13 cellular contexts compared by ENCODE assay signal in the genomic region with DNA sequence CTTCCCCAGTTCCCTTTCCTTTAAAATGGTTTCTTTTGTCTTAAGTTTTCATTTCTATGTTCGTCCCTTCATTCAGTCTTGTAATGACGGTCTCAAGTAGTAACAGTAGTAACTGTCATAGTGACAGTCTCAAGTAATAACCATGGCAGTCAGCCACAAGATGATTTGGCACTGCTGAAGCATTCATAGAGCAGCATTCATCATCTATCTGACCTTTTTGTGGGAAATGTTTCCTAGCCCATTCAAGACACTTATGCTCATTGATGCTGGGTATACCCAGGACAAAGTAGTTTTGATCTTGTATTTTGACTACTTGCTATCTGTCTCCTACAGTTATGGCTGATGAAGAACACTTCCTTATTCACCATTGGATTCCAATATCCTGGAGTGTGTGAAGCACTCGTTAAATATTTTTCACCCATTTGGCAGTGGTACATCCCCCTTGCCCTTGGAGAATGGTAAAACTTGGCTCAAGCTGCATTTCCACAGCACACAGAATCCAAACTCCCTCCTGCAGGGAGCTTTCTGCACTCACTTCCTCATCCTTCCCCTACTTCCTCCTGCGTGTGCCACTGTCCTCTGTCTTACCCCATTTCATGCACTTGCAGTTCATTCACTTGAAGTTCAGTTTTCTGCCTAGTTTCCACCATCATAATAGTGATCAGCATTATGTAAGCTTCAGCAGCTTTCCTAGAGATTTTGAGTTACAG. TPM values are rescaled to one million over a fixed set of nuclear protein-coding genes. Genes with fewer than 3 reads are reported as not detected.
A peak's percentile ranks its signal among the peaks of the same experiment; 100 is the strongest.
DNase-seq lines count a peak whose midpoint lies in the region; ATAC-seq, FAIRE-seq and TF ChIP-seq lines count a peak whose summit lies in the region.
"Had no signal": no experiment of that assay in that cellular context is flagged by ENCODE, and none has a peak within 500 bp of the region (broad histone marks: within the 10 kb centered on the region; RNA-seq: fewer than 3 reads in every experiment).

No MANE protein-coding gene starts in this region.

- H3K27ac ChIP-seq in kidney (ENCODE audit: low read depth in 2 of 2, low read length in 2 of 2) (peak overlapping the region; percentile 34 to 75), subcutaneous abdominal adipose tissue (ENCODE audit: low read depth, low read length) (peak overlapping the region; percentile 84)

- CTCF ChIA-PET in activated CD4-positive, alpha-beta T cell treated with anti-CD3 and anti-CD28 coated beads, Interleukin-2, amount 10 ng/mL, durations not matched to agents 7 days and 5 days (lab: Charles Lee), result interaction anchor here (0.9 to 1.7 kb wide), 2 partner anchors 15 to 137 kb away, joined by 3 to 4 read pairs; no protein-coding TSS in a partner anchor
- CTCF ChIA-PET in activated CD4-positive, alpha-beta memory T cell treated with anti-CD3 and anti-CD28 coated beads, Interleukin-2, amount 10 ng/mL, durations not matched to agents 7 days and 5 days (lab: Charles Lee), result interaction anchor here (1.1 kb wide), 1 partner anchor 137 kb away, joined by 5 read pairs; no protein-coding TSS in a partner anchor

- H3K9ac ChIP-seq in kidney (ENCODE audit: low read length in 2 of 2) (no peak overlapping the region), subcutaneous abdominal adipose tissue (ENCODE audit: low read length in 5 of 5) (peak overlapping the region in 1 of 5 donors; percentile 6)

- ATAC-seq in HG02610 (IDR thresholded peaks at IDR 0.05; ENCODE audit: unreplicated experiment) (no peak), HG03457 (IDR thresholded peaks at IDR 0.05; ENCODE audit: unreplicated experiment) (no peak)

- TF ChIP-seq CTCF in kidney (IDR thresholded peaks at IDR 0.05; ENCODE audit: borderline replicate concordance, extremely low read depth, insufficient read depth) (no peak), progenitor cell of endocrine pancreas (IDR thresholded peaks at IDR 0.05; ENCODE audit: unreplicated experiment) (no peak)

- FAIRE-seq in kidney (lab: Jason Lieb, UNC), result no peak

- DNase-seq in activated CD4-positive, alpha-beta T cell treated with anti-CD3 and anti-CD28 coated beads, Interleukin-2, amount 10 ng/mL, durations not matched to agents 7 days and 5 days, result no peak
- no peak for DNase-seq in activated CD4-positive, alpha-beta T cell treated with anti-CD3 and anti-CD28 coated beads, Interleukin-2, amount 50 U/mL, for 4 hours
- no peak for DNase-seq in activated CD4-positive, alpha-beta memory T cell treated with anti-CD3 and anti-CD28 coated beads, Interleukin-2, amount 10 ng/mL, durations not matched to agents 7 days and 5 days
- DNase-seq in kidney, result no peak
- no peak for DNase-seq in progenitor cell of endocrine pancreas (ENCODE audit: low spot score, unreplicated experiment)
- DNase-seq: activated CD4-positive, CD25-positive, alpha-beta regulatory T cell treated with anti-CD3 and anti-CD28 coated beads, Interleukin-2, amount 50 U/mL, for 72 hours; NCI-H82 had no signal

- H3K27me3 Mint-ChIP-seq in activated CD4-positive, alpha-beta T cell treated with anti-CD3 and anti-CD28 coated beads, Interleukin-2, amount 10 ng/mL, durations not matched to agents 7 days and 5 days, result no peaks in the 10 kb centered on the region
- no peaks in the 10 kb centered on the region for H3K27me3 Mint-ChIP-seq in activated CD4-positive, alpha-beta memory T cell treated with anti-CD3 and anti-CD28 coated beads, Interleukin-2, amount 10 ng/mL, durations not matched to agents 7 days and 5 days
- no peaks in the 10 kb centered on the region for H3K27me3 Mint-ChIP-seq in progenitor cell of endocrine pancreas
- H3K27me3 Mint-ChIP-seq: brain had no signal

- peaks cover 76% of the 10 kb centered on the region for H3K36me3 Mint-ChIP-seq in activated CD4-positive, alpha-beta T cell treated with anti-CD3 and anti-CD28 coated beads, Interleukin-2, amount 10 ng/mL, durations not matched to agents 7 days and 5 days (ENCODE audit: low read depth)
- H3K36me3 Mint-ChIP-seq in activated CD4-positive, alpha-beta memory T cell treated with anti-CD3 and anti-CD28 coated beads, Interleukin-2, amount 10 ng/mL, durations not matched to agents 7 days and 5 days (ENCODE audit: low read depth), result peaks cover 53% of the 10 kb centered on the region
- no peaks in the 10 kb centered on the region for H3K36me3 Mint-ChIP-seq in progenitor cell of endocrine pancreas (ENCODE audit: insufficient read depth)
- H3K36me3 Mint-ChIP-seq: brain, mesothelial cell of epicardium had no signal

- H3K27me3 ChIP-seq in subcutaneous abdominal adipose tissue (ENCODE audit: control insufficient read depth in 5 of 5, insufficient read depth in 4 of 5, low read length in 5 of 5), result no peaks in the 10 kb centered on the region

- H3K4me1 Mint-ChIP-seq in activated CD4-positive, alpha-beta T cell treated with anti-CD3 and anti-CD28 coated beads, Interleukin-2, amount 10 ng/mL, durations not matched to agents 7 days and 5 days, result peaks cover 51% of the 10 kb centered on the region
- H3K4me1 Mint-ChIP-seq in activated CD4-positive, alpha-beta memory T cell treated with anti-CD3 and anti-CD28 coated beads, Interleukin-2, amount 10 ng/mL, durations not matched to agents 7 days and 5 days, result peaks cover 35% of the 10 kb centered on the region
- no peaks in the 10 kb centered on the region for H3K4me1 Mint-ChIP-seq in progenitor cell of endocrine pancreas (ENCODE audit: low read depth)
- H3K4me1 Mint-ChIP-seq: brain, mesothelial cell of epicardium had no signal

- H3K36me3 ChIP-seq in kidney (ENCODE audit: control insufficient read depth in 1 of 2, insufficient read depth in 2 of 2, low read length in 2 of 2) (no peaks in the 10 kb centered on the region), subcutaneous abdominal adipose tissue (ENCODE audit: control insufficient read depth in 5 of 5, insufficient read depth in 5 of 5, low read length in 5 of 5) (no peaks in the 10 kb centered on the region)

- H3K4me1 ChIP-seq in kidney (ENCODE audit: control insufficient read depth in 1 of 2, insufficient read depth in 1 of 2, low read depth in 1 of 2, low read length in 2 of 2), result peaks cover 0 to 2% of the 10 kb centered on the region in 2 donors
- H3K4me1 ChIP-seq in subcutaneous abdominal adipose tissue (ENCODE audit: control insufficient read depth in 5 of 5, insufficient read depth in 5 of 5, low read length in 5 of 5), result peaks cover 0 to 33% (median 21%) of the 10 kb centered on the region in 5 donors

- intact Hi-C loops in kidney (cut with DNase I), result no loop called here

- H3K9me3 ChIP-seq in kidney (ENCODE audit: control insufficient read depth in 1 of 2, low read length in 2 of 2), result no peaks in the 10 kb centered on the region
- H3K9me3 ChIP-seq in subcutaneous abdominal adipose tissue (ENCODE audit: control insufficient read depth in 5 of 5, low read length in 5 of 5), result peaks cover 0 to 2% (median 0%) of the 10 kb centered on the region in 5 donors

- peaks cover 59% of the 10 kb centered on the region for H3K9me3 Mint-ChIP-seq in activated CD4-positive, alpha-beta T cell treated with anti-CD3 and anti-CD28 coated beads, Interleukin-2, amount 10 ng/mL, durations not matched to agents 7 days and 5 days
- peaks cover 30% of the 10 kb centered on the region for H3K9me3 Mint-ChIP-seq in activated CD4-positive, alpha-beta memory T cell treated with anti-CD3 and anti-CD28 coated beads, Interleukin-2, amount 10 ng/mL, durations not matched to agents 7 days and 5 days
- peaks cover 9% of the 10 kb centered on the region for H3K9me3 Mint-ChIP-seq in progenitor cell of endocrine pancreas (ENCODE audit: low read depth)

- POLR2A ChIA-PET in activated CD4-positive, alpha-beta T cell treated with anti-CD3 and anti-CD28 coated beads, Interleukin-2, amount 10 ng/mL, durations not matched to agents 7 days and 5 days (lab: Charles Lee), result no interaction called here
- POLR2A ChIA-PET in activated CD4-positive, alpha-beta memory T cell treated with anti-CD3 and anti-CD28 coated beads, Interleukin-2, amount 10 ng/mL, durations not matched to agents 7 days and 5 days (lab: Charles Lee), result interaction anchor here (1.0 to 1.9 kb wide), 10 partner anchors 18 to 169 kb away, joined by 3 to 7 read pairs (median 4); partner anchors contain the start of gene GIMAP2

- H3K4me3 ChIP-seq in kidney (ENCODE audit: low read length in 2 of 2) (no peak overlapping the region), subcutaneous abdominal adipose tissue (ENCODE audit: low read depth in 1 of 5, low read length in 5 of 5) (peak overlapping the region in 4 of 5 donors; percentile 10 to 26 (median 22))

- no peak overlapping the region for H3K4me3 Mint-ChIP-seq in activated CD4-positive, alpha-beta T cell treated with anti-CD3 and anti-CD28 coated beads, Interleukin-2, amount 10 ng/mL, durations not matched to agents 7 days and 5 days
- no peak overlapping the region for H3K4me3 Mint-ChIP-seq in activated CD4-positive, alpha-beta memory T cell treated with anti-CD3 and anti-CD28 coated beads, Interleukin-2, amount 10 ng/mL, durations not matched to agents 7 days and 5 days
- H3K4me3 Mint-ChIP-seq in progenitor cell of endocrine pancreas (ENCODE audit: low read depth), result no peak overlapping the region
- H3K4me3 Mint-ChIP-seq: brain, mesothelial cell of epicardium had no signal

- H3K27ac Mint-ChIP-seq in activated CD4-positive, alpha-beta T cell treated with anti-CD3 and anti-CD28 coated beads, Interleukin-2, amount 10 ng/mL, durations not matched to agents 7 days and 5 days, result peak overlapping the region; percentile 58
- H3K27ac Mint-ChIP-seq in activated CD4-positive, alpha-beta memory T cell treated with anti-CD3 and anti-CD28 coated beads, Interleukin-2, amount 10 ng/mL, durations not matched to agents 7 days and 5 days, result peak overlapping the region; percentile 47
- H3K27ac Mint-ChIP-seq in progenitor cell of endocrine pancreas, result no peak overlapping the region
- H3K27ac Mint-ChIP-seq: brain, mesothelial cell of epicardium had no signal

RNA-seq across cellular contexts. Expression of gene GIMAP4, which starts 19.0 kb away (rescaled TPM):
- total RNA-seq in activated CD4-positive, alpha-beta T cell treated with anti-CD3 and anti-CD28 coated beads, Interleukin-2, amount 10 ng/mL, durations not matched to agents 7 days and 5 days, result 100 to 1,000 TPM; 311 to 335 TPM
- 100 to 1,000 TPM; 277 to 282 TPM for total RNA-seq in activated CD4-positive, alpha-beta memory T cell treated with anti-CD3 and anti-CD28 coated beads, Interleukin-2, amount 10 ng/mL, durations not matched to agents 7 days and 5 days
- total RNA-seq in kidney (61.4 TPM), progenitor cell of endocrine pancreas (not detected in 2 replicates)
- 28.9 TPM for polyA plus RNA-seq in kidney (ENCODE audit: insufficient read depth, low read depth, low replicate concordance)
- total RNA-seq: A673, mesothelial cell of epicardium had no signal

RNA-seq across cellular contexts. Expression of gene GIMAP6, which starts 46.0 kb away (rescaled TPM):
- 100 to 1,000 TPM; 105 to 109 TPM for total RNA-seq in activated CD4-positive, alpha-beta T cell treated with anti-CD3 and anti-CD28 coated beads, Interleukin-2, amount 10 ng/mL, durations not matched to agents 7 days and 5 days
- total RNA-seq in activated CD4-positive, alpha-beta memory T cell treated with anti-CD3 and anti-CD28 coated beads, Interleukin-2, amount 10 ng/mL, durations not matched to agents 7 days and 5 days, result 10 to 100 TPM; 84.9 to 85.9 TPM
- total RNA-seq in kidney, result 48.7 TPM
- 14.3 TPM for polyA plus RNA-seq in kidney (ENCODE audit: insufficient read depth, low read depth, low replicate concordance)
- not detected in 2 replicates for total RNA-seq in progenitor cell of endocrine pancreas
- total RNA-seq: A673, mesothelial cell of epicardium had no signal

Comparison
In these comparisons a context has a peak if more than half of its experiments do, and no peak if none do; other contexts are left out.
1. H3K4me3 ChIP-seq: peak in subcutaneous abdominal adipose tissue (4 of 5); none in kidney (0 of 2).
2. RNA of gene GIMAP4, which starts 19.0 kb away (total RNA-seq): 311 to 335 TPM in activated CD4-positive, alpha-beta T cell treated with anti-CD3 and anti-CD28 coated beads, Interleukin-2, amount 10 ng/mL, durations not matched to agents 7 days and 5 days, 277 to 282 TPM in activated CD4-positive, alpha-beta memory T cell treated with anti-CD3 and anti-CD28 coated beads, Interleukin-2, amount 10 ng/mL, durations not matched to agents 7 days and 5 days and 61.4 TPM in kidney (single experiment); not detected in progenitor cell of endocrine pancreas; every median in the first group is over 10 times any median in the second.
3. RNA of gene GIMAP6, which starts 46.0 kb away (total RNA-seq): 105 to 109 TPM in activated CD4-positive, alpha-beta T cell treated with anti-CD3 and anti-CD28 coated beads, Interleukin-2, amount 10 ng/mL, durations not matched to agents 7 days and 5 days, 84.9 to 85.9 TPM in activated CD4-positive, alpha-beta memory T cell treated with anti-CD3 and anti-CD28 coated beads, Interleukin-2, amount 10 ng/mL, durations not matched to agents 7 days and 5 days and 48.7 TPM in kidney (single experiment); not detected in progenitor cell of endocrine pancreas; every median in the first group is over 10 times any median in the second.